Comparison of ENCODE assay signal across 8 cellular contexts in the genomic region with DNA sequence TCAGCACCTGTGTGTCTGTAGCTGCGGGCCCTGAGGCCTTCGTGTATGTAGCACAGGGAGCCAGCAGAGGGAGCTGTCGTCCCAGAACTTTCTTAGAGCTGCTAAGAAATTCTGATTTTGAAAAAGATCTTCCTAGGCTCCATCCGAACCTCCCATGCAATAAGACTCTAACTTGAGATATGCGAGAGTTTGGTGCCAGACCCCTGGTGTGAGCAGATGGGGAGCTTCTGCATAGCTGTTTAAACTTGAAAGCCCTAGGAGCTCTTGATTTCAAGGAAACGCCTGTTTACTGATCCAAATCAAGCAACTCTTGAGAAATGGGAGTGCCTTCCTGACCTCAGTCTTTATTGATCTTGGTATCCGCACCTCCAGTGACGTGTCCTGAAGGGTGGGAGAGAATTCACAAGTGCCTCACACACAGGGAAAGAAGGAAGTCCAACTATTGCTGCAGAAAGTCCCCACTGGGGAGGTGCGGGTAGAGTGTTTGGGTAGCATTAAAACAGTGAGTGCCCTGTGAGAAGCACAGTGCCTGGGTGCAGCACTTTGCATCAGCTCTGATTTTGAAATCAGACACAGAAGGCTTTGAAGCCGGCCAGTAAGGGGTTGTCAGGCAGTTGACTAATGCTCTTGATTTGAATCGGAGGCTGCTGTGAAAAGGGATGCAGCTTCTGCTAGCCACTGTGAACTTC.
DNase-seq lines count a peak whose midpoint lies in the region; ATAC-seq and TF ChIP-seq lines count a peak whose summit lies in the region.

No MANE protein-coding gene starts in this region.

- H3K27me3 ChIP-seq in heart right ventricle: no peaks in the 10 kb centered on the region

- H3K27me3 Mint-ChIP-seq in T-cell (no peaks in the 10 kb centered on the region), progenitor cell of endocrine pancreas (no peaks in the 10 kb centered on the region)

- H3K9me3 ChIP-seq in heart right ventricle: no peaks in the 10 kb centered on the region

- H3K36me3 Mint-ChIP-seq in T-cell (no peaks in the 10 kb centered on the region), progenitor cell of endocrine pancreas (ENCODE audit: insufficient read depth) (no peaks in the 10 kb centered on the region)

- intact Hi-C loops in heart right ventricle (cut with DNase I): loop anchor here (1.0 to 10.0 kb wide), 10 partner anchors 103 to 647 kb away; no protein-coding TSS in a partner anchor

- POLR2A ChIA-PET in HEK293T (lab: Yijun Ruan, JAX) (interaction anchor here (0.8 kb wide), 1 partner anchor 97 kb away, joined by 3 read pairs; no protein-coding TSS in a partner anchor), T-cell (lab: Charles Lee) (interaction anchor here in 1 of 2 donors (0.6 kb wide), 1 partner anchor 175 kb away, joined by 4 read pairs; no protein-coding TSS in a partner anchor)

- H3K4me1 ChIP-seq in heart right ventricle: peaks cover 0 to 18% (median 11%) of the 10 kb centered on the region in 9 donors

- 18 to 21% methylated on average over 11 of the region's 11 CpGs for WGBS in heart right ventricle, 2 donors

- H3K27ac Mint-ChIP-seq in T-cell (peak overlapping the region in 1 of 2 donors; percentile 12), progenitor cell of endocrine pancreas (peak overlapping the region; percentile 75)

- H3K4me1 Mint-ChIP-seq in T-cell (peaks cover 13 to 22% (median 20%) of the 10 kb centered on the region in 3 donors), progenitor cell of endocrine pancreas (ENCODE audit: low read depth) (peaks cover 21% of the 10 kb centered on the region)

- H3K36me3 ChIP-seq in heart right ventricle: no peaks in the 10 kb centered on the region

- H3K4me3 ChIP-seq in heart right ventricle: peak overlapping the region in 4 of 10 donors; percentile 3 to 29 (median 11)

- H3K9me3 Mint-ChIP-seq in T-cell (no peaks in the 10 kb centered on the region), progenitor cell of endocrine pancreas (ENCODE audit: low read depth) (no peaks in the 10 kb centered on the region)

- CTCF ChIA-PET in HEK293T (lab: Yijun Ruan, JAX) (interaction anchor here (0.6 to 3.9 kb wide), 26 partner anchors 8 to 276 kb away, joined by 3 to 32 read pairs (median 4); a partner anchor contains a TSS), T-cell (lab: Charles Lee) (interaction anchor here (0.6 to 4.1 kb wide), 41 partner anchors 8 to 1458 kb away, joined by 3 to 68 read pairs (median 4); a partner anchor contains a TSS)

- peak overlapping the region; percentile 11 to 65 (median 55) for H3K4me3 Mint-ChIP-seq in T-cell
- H3K4me3 Mint-ChIP-seq in progenitor cell of endocrine pancreas (ENCODE audit: low read depth): peak overlapping the region; percentile 57

- H3K27ac ChIP-seq in heart right ventricle: no peak overlapping the region

- DNase-seq in GM03348 (ENCODE audit: low spot score) (peak; percentile 83), HEK293T (ENCODE audit: extremely low spot score) (peak; percentile 73), NCI-H1048 (lab: John Stamatoyannopoulos, UW) (peak; percentile 11), T-cell (peak; percentile 19 to 75 (median 65)), amniotic epithelial cell (ENCODE audit: low read depth) (peak; percentile 69), heart right ventricle (peak; percentile 63), progenitor cell of endocrine pancreas (ENCODE audit: low spot score, unreplicated experiment) (peak; percentile 56), ureter (ENCODE audit: low spot score) (peak; percentile 78)

- ATAC-seq in T-cell (replicated peaks in 1 of 4): peak; percentile 83 to 88 (median 86)
- ATAC-seq in heart right ventricle: peak; percentile 79 to 92 (median 87)

- TF ChIP-seq CTCF in heart right ventricle (IDR thresholded peaks at IDR 0.05) (peak; percentile 71 to 96 (median 89)), progenitor cell of endocrine pancreas (IDR thresholded peaks at IDR 0.05; ENCODE audit: unreplicated experiment) (peak; percentile 94)

TF ChIP-seq in HEK293T, 16 proteins besides CTCF, POLR2A, EP300 and RAD21:
- TF ChIP-seq HDGF (IDR thresholded peaks at IDR 0.05; ENCODE audit: borderline replicate concordance) (no peak), FOXK2 (IDR thresholded peaks at IDR 0.05) (no peak), LEF1 (IDR thresholded peaks at IDR 0.05; ENCODE audit: borderline replicate concordance) (no peak), ARNT (IDR thresholded peaks at IDR 0.05) (no peak), CTBP1 (IDR thresholded peaks at IDR 0.05; ENCODE audit: borderline replicate concordance) (no peak)

Comparison
In these comparisons a context has a peak if more than half of its experiments do, and no peak if none do; other contexts are left out.
1. DNase-seq: peak in every context shown above with its lines; median percentile 83 in GM03348; 78 in ureter; 73 in HEK293T; 69 in amniotic epithelial cell; 65 in T-cell; 63 in heart right ventricle; 56 in progenitor cell of endocrine pancreas; 11 in NCI-H1048.